Comparison of ENCODE assay signal across 10 cellular contexts in the genomic region with DNA sequence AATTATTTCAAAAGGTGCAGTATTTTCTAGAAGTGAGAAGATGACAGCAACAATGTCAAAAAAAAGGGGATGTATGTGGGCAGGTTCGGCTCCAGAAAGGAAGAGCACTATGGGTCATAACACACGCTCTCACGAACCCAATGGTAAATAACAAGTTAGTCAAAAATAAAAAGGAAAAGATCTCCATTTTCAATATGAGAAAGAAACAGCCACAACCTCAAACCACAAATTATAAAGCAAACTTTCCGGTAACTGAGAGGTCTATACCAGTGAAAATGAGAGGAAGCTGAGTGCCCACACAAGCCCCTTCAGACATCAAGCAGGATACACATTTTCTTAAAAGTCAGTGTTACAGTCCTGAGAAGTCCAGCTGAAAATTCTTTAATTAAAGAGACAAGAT.
A peak's percentile ranks its signal among the peaks of the same experiment; 100 is the strongest.
DNase-seq lines count a peak whose midpoint lies in the region; ATAC-seq and TF ChIP-seq lines count a peak whose summit lies in the region.
"Had no signal": no experiment of that assay in that cellular context is flagged by ENCODE, and none has a peak within 500 bp of the region (broad histone marks: within the 10 kb centered on the region; RNA-seq: fewer than 3 reads in every experiment).

No MANE protein-coding gene starts in this region.

- H3K9me3 Mint-ChIP-seq in activated T-cell treated with anti-CD3 and anti-CD28 coated beads, Interleukin-2, amount 50 U/mL, for 4 hours = no peaks in the 10 kb centered on the region
- no peaks in the 10 kb centered on the region for H3K9me3 Mint-ChIP-seq in stimulated activated effector memory CD8-positive, alpha-beta T cell treated with anti-CD3 and anti-CD28 coated beads, Interleukin-12 subunit alpha, Interleukin-12 subunit beta, amount 100 ng/mL, for 72 hours

- DNase-seq in activated T-cell treated with anti-CD3 and anti-CD28 coated beads, Interleukin-2, amount 50 U/mL, for 4 hours = no peak
- DNase-seq in activated T-cell treated with anti-CD3 and anti-CD28 coated beads, Interleukin-2, amount 50 U/mL, for 1 hour = no peak
- peak; percentile 75 to 79 for DNase-seq in Kasumi-1 (lab: John Stamatoyannopoulos, UW)
- no peak for DNase-seq in stimulated activated effector memory CD8-positive, alpha-beta T cell treated with anti-CD3 and anti-CD28 coated beads, Interleukin-12 subunit alpha, Interleukin-12 subunit beta, amount 100 ng/mL, for 72 hours (ENCODE audit: low spot score in 2 of 2)
- no peak for DNase-seq in activated effector memory CD4-positive, alpha-beta T cell treated with Interleukin-2 at 50 U/mL for 16 hours
- no peak for DNase-seq in H7
- DNase-seq in GM13976 (ENCODE audit: low spot score) = no peak

- H3K36me3 Mint-ChIP-seq in activated T-cell treated with anti-CD3 and anti-CD28 coated beads, Interleukin-2, amount 50 U/mL, for 4 hours (ENCODE audit: insufficient read depth) = no peaks in the 10 kb centered on the region
- H3K36me3 Mint-ChIP-seq in stimulated activated effector memory CD8-positive, alpha-beta T cell treated with anti-CD3 and anti-CD28 coated beads, Interleukin-12 subunit alpha, Interleukin-12 subunit beta, amount 100 ng/mL, for 72 hours = peaks cover 7% of the 10 kb centered on the region

- in situ Hi-C loops in GM13976 (cut with MboI; ENCODE audit: low sequenced_read_pairs, unreplicated experiment) = no loop called here

- no peak overlapping the region for H3K4me3 ChIP-seq in H7 (ENCODE audit: insufficient read depth, low read depth, low read length)

- H3K4me3 Mint-ChIP-seq in activated T-cell treated with anti-CD3 and anti-CD28 coated beads, Interleukin-2, amount 50 U/mL, for 4 hours = peak overlapping the region; percentile 19
- H3K4me3 Mint-ChIP-seq in stimulated activated effector memory CD8-positive, alpha-beta T cell treated with anti-CD3 and anti-CD28 coated beads, Interleukin-12 subunit alpha, Interleukin-12 subunit beta, amount 100 ng/mL, for 72 hours = peak overlapping the region; percentile 52

- peak overlapping the region; percentile 88 for H3K27ac Mint-ChIP-seq in stimulated activated effector memory CD8-positive, alpha-beta T cell treated with anti-CD3 and anti-CD28 coated beads, Interleukin-12 subunit alpha, Interleukin-12 subunit beta, amount 100 ng/mL, for 72 hours
- H3K27ac Mint-ChIP-seq: progenitor cell of endocrine pancreas had no signal

- no peak for TF ChIP-seq CTCF in GM13976 (IDR thresholded peaks at IDR 0.05; ENCODE audit: borderline replicate concordance, control extremely low read depth, extremely low read depth, insufficient read depth, missing control alignments)

- H3K27me3 ChIP-seq in H7 (ENCODE audit: control insufficient read depth, insufficient read depth, low read length) = no peaks in the 10 kb centered on the region

- H3K27me3 Mint-ChIP-seq in activated T-cell treated with anti-CD3 and anti-CD28 coated beads, Interleukin-2, amount 50 U/mL, for 4 hours (ENCODE audit: low read depth) = no peaks in the 10 kb centered on the region
- H3K27me3 Mint-ChIP-seq: progenitor cell of endocrine pancreas had no signal

- peak; percentile 85 to 86 for ATAC-seq in activated T-cell treated with anti-CD3 and anti-CD28 coated beads, Interleukin-2, amount 50 U/mL, for 4 hours
- ATAC-seq in HG02571 (IDR thresholded peaks at IDR 0.05; ENCODE audit: unreplicated experiment) = peak; percentile 66
- ATAC-seq in stimulated activated effector memory CD8-positive, alpha-beta T cell treated with anti-CD3 and anti-CD28 coated beads, Interleukin-12 subunit alpha, Interleukin-12 subunit beta, amount 100 ng/mL, for 72 hours = peak; percentile 94
- ATAC-seq: Panc1 had no signal

- peaks cover 16% of the 10 kb centered on the region for H3K4me1 Mint-ChIP-seq in activated T-cell treated with anti-CD3 and anti-CD28 coated beads, Interleukin-2, amount 50 U/mL, for 4 hours (ENCODE audit: low read depth)
- peaks cover 22% of the 10 kb centered on the region for H3K4me1 Mint-ChIP-seq in stimulated activated effector memory CD8-positive, alpha-beta T cell treated with anti-CD3 and anti-CD28 coated beads, Interleukin-12 subunit alpha, Interleukin-12 subunit beta, amount 100 ng/mL, for 72 hours

- H3K36me3 ChIP-seq in H7 (replicated peaks; ENCODE audit: control insufficient read depth, insufficient read depth, low read length) = no peaks in the 10 kb centered on the region

Comparison
In these comparisons a context has a peak if more than half of its experiments do, and no peak if none do; other contexts are left out.
1. DNase-seq: peak in Kasumi-1 (2 of 2); none in activated T-cell treated with anti-CD3 and anti-CD28 coated beads, Interleukin-2, amount 50 U/mL, for 4 hours (single experiment), activated T-cell treated with anti-CD3 and anti-CD28 coated beads, Interleukin-2, amount 50 U/mL, for 1 hour (single experiment), stimulated activated effector memory CD8-positive, alpha-beta T cell treated with anti-CD3 and anti-CD28 coated beads, Interleukin-12 subunit alpha, Interleukin-12 subunit beta, amount 100 ng/mL, for 72 hours (0 of 2), activated effector memory CD4-positive, alpha-beta T cell treated with Interleukin-2 at 50 U/mL for 16 hours (single experiment), H7 (single experiment) and GM13976 (single experiment).
2. Peak in every context shown above with its lines, with median percentiles within 50 percentile points of each other: ATAC-seq.